18 cellular contexts compared by ENCODE assay signal in genomic region chr18:2826581-2826980, GRCh38. TPM values are rescaled to one million over a fixed set of nuclear protein-coding genes. Genes with fewer than 3 reads are reported as not detected.
DNase-seq lines count a peak whose midpoint lies in the region; ATAC-seq and TF ChIP-seq lines count a peak whose summit lies in the region.
"Had no signal": no experiment of that assay in that cellular context is flagged by ENCODE, and none has a peak within 500 bp of the region (broad histone marks: within the 10 kb centered on the region; RNA-seq: fewer than 3 reads in every experiment).

No MANE protein-coding gene starts in this region.

- H4K20me1 ChIP-seq in SK-N-SH (ENCODE audit: insufficient read depth): no peaks in the 10 kb centered on the region

- H3K9ac ChIP-seq in SK-N-SH: no peak overlapping the region

- no peak overlapping the region for H3K27ac Mint-ChIP-seq in osteocyte (ENCODE audit: unreplicated experiment)
- H3K27ac Mint-ChIP-seq: activated naive CD8-positive, alpha-beta T cell; CD4-positive, CD25-positive, alpha-beta regulatory T cell had no signal

- TF ChIP-seq EP300 in SK-N-SH (IDR thresholded peaks at IDR 0.05; ENCODE audit: borderline replicate concordance in 1 of 2, low read depth in 1 of 2, low read length in 1 of 2): no peak

- 57% methylated on average over 10 of the region's 10 CpGs for WGBS in SK-N-SH (ENCODE audit: low lambda C conversion rate)

- CTCF ChIA-PET in SK-N-SH (lab: Yijun Ruan, JAX): interaction anchor here (0.6 kb wide), 1 partner anchor 42 kb away, joined by 3 read pairs; no protein-coding TSS in a partner anchor

- POLR2A ChIA-PET in SK-N-SH (lab: Yijun Ruan, JAX): no interaction called here

- H3K36me3 ChIP-seq in SK-N-SH (replicated peaks in 1 of 2; ENCODE audit: control insufficient read depth in 1 of 2, insufficient read depth in 2 of 2, low read length in 1 of 2): no peaks in the 10 kb centered on the region
- H3K36me3 ChIP-seq: SJSA1, thoracic aorta had no signal

- no peak overlapping the region for H3K27ac ChIP-seq in SK-N-SH (ENCODE audit: low read depth in 2 of 2, low read length in 1 of 2)
- H3K27ac ChIP-seq: SJSA1, thoracic aorta had no signal

- no peaks in the 10 kb centered on the region for H3K9me3 ChIP-seq in SK-N-SH
- H3K9me3 ChIP-seq: SJSA1, thoracic aorta had no signal

- no peak overlapping the region for H2AFZ ChIP-seq in SK-N-SH (ENCODE audit: low read depth)

- intact Hi-C loops in Right ventricle myocardium inferior (cut with DNase I): no loop called here
- intact Hi-C loops in cardiac septum (cut with DNase I): no loop called here
- intact Hi-C loops in left ventricle myocardium superior (cut with micrococcal nuclease): no loop called here

- no peaks in the 10 kb centered on the region for H3K4me1 Mint-ChIP-seq in osteocyte (ENCODE audit: unreplicated experiment)
- H3K4me1 Mint-ChIP-seq: CD4-positive, CD25-positive, alpha-beta regulatory T cell had no signal

- no peak for TF ChIP-seq RAD21 in SK-N-SH (IDR thresholded peaks at IDR 0.05; ENCODE audit: low read length)

- no peaks in the 10 kb centered on the region for H3K36me3 Mint-ChIP-seq in osteocyte (ENCODE audit: unreplicated experiment)
- H3K36me3 Mint-ChIP-seq: activated naive CD8-positive, alpha-beta T cell; CD4-positive, CD25-positive, alpha-beta regulatory T cell had no signal

- H3K27me3 ChIP-seq in SK-N-SH (ENCODE audit: insufficient read depth): no peaks in the 10 kb centered on the region; the same call in 1 of the 2 replicates
- H3K27me3 ChIP-seq: SJSA1 had no signal

- H3K9me2 ChIP-seq in SK-N-SH: no peaks in the 10 kb centered on the region

- no peaks in the 10 kb centered on the region for H3K4me1 ChIP-seq in SK-N-SH (ENCODE audit: control insufficient read depth in 1 of 2, insufficient read depth in 2 of 2, low read depth in 1 of 2, low read length in 1 of 2)
- H3K4me1 ChIP-seq: SJSA1 had no signal

- H3K27me3 Mint-ChIP-seq in osteocyte (ENCODE audit: unreplicated experiment): peaks cover 11% of the 10 kb centered on the region
- H3K27me3 Mint-ChIP-seq: activated naive CD8-positive, alpha-beta T cell had no signal

- H3K4me2 ChIP-seq in SK-N-SH: no peak overlapping the region

- ATAC-seq in Right ventricle myocardium inferior (peak; percentile 78), left ventricle myocardium superior (peak; percentile 84), HG03045 (IDR thresholded peaks at IDR 0.05; ENCODE audit: unreplicated experiment) (no peak)
- ATAC-seq: activated T-cell treated with anti-CD3 and anti-CD28 coated beads, Interleukin-2, amount 50 U/mL, for 4 hours had no signal

- no peak overlapping the region for H3K4me3 Mint-ChIP-seq in osteocyte (ENCODE audit: unreplicated experiment)
- H3K4me3 Mint-ChIP-seq: activated naive CD8-positive, alpha-beta T cell; activated T-cell treated with anti-CD3 and anti-CD28 coated beads, Interleukin-2, amount 50 U/mL, for 4 hours; CD4-positive, CD25-positive, alpha-beta regulatory T cell had no signal

- no peaks in the 10 kb centered on the region for H3F3A ChIP-seq in SK-N-SH (replicated peaks; ENCODE audit: insufficient read depth)

- H3K4me3 ChIP-seq in SK-N-SH (ENCODE audit: low read depth in 2 of 2, low read length in 1 of 2): no peak overlapping the region
- H3K4me3 ChIP-seq: SJSA1, thoracic aorta had no signal

- TF ChIP-seq CTCF in osteocyte (IDR thresholded peaks at IDR 0.05): no peak
- TF ChIP-seq CTCF in SK-N-SH (IDR thresholded peaks at IDR 0.05): no peak

- DNase-seq in Right ventricle myocardium inferior (ENCODE audit: missing footprints) (peak; percentile 69), cardiac septum (ENCODE audit: low spot score) (no peak), left ventricle myocardium superior (peak; percentile 41), osteocyte (ENCODE audit: extremely low spot score, unreplicated experiment) (peak; percentile 68), NCI-H1417 (lab: John Stamatoyannopoulos, UW) (no peak), RPMI8226 (no peak), SK-N-SH (no peak)
- DNase-seq: activated T-cell treated with anti-CD3 and anti-CD28 coated beads, Interleukin-2, amount 50 U/mL, for 4 hours; CD4-positive, CD25-positive, alpha-beta regulatory T cell; DMS79; Karpas-422; kidney glomerular epithelial cell; NCI-H146; NCI-H510A had no signal

- H3K79me2 ChIP-seq in SK-N-SH (ENCODE audit: insufficient read depth): no peaks in the 10 kb centered on the region

- no peaks in the 10 kb centered on the region for H3K9me3 Mint-ChIP-seq in osteocyte (ENCODE audit: unreplicated experiment)
- H3K9me3 Mint-ChIP-seq: activated T-cell treated with anti-CD3 and anti-CD28 coated beads, Interleukin-2, amount 50 U/mL, for 4 hours had no signal

TF ChIP-seq in SK-N-SH, 30 proteins besides CTCF, POLR2A, EP300 and RAD21:
- no peak for TF ChIP-seq MEF2A (IDR thresholded peaks at IDR 0.05; ENCODE audit: borderline replicate concordance, low read depth)
- no peak for TF ChIP-seq USF2 (IDR thresholded peaks at IDR 0.05; ENCODE audit: borderline replicate concordance, low read depth, low read length)
- no peak for TF ChIP-seq POLR2AphosphoS5 (IDR thresholded peaks at IDR 0.05; ENCODE audit: low read depth, low read length)
- TF ChIP-seq RXRA (IDR thresholded peaks at IDR 0.05; ENCODE audit: borderline replicate concordance, low read depth): no peak
- TF ChIP-seq CHD2 (IDR thresholded peaks at IDR 0.05; ENCODE audit: low read length, partially characterized antibody): no peak
- TF ChIP-seq FOSL2 (IDR thresholded peaks at IDR 0.05; ENCODE audit: borderline replicate concordance, low read depth): no peak
- no peak for TF ChIP-seq MXI1 (IDR thresholded peaks at IDR 0.05; ENCODE audit: low read depth, low read length)
TF ChIP-seq in SK-N-SH: peak in this region for 0.

RNA-seq across cellular contexts. Expression of gene EMILIN2, which starts 20.2 kb away (rescaled TPM):
- total RNA-seq in Right ventricle myocardium inferior (24.6 TPM), cardiac septum (11.1 TPM), left ventricle myocardium superior (23.4 TPM), osteocyte (2.2 and 2.8 TPM in 2 replicates)
- polyA plus RNA-seq in SK-N-SH (2012; rRNA removed): 1.4 and 1.6 TPM in 2 replicates
- 0.88 and 1.2 TPM in 2 replicates for polyA plus RNA-seq in SK-N-SH (2012; cell fraction: cytosol; rRNA removed)
- polyA plus RNA-seq in SK-N-SH (2012; cell fraction: nucleus; rRNA removed): 3.7 and 5.3 TPM in 2 replicates

Comparison
In these comparisons a context has a peak if more than half of its experiments do, and no peak if none do; other contexts are left out.
1. DNase-seq: peak in Right ventricle myocardium inferior (single experiment), left ventricle myocardium superior (single experiment) and osteocyte (single experiment); none in cardiac septum (single experiment), NCI-H1417 (0 of 3), RPMI8226 (single experiment) and SK-N-SH (single experiment).